1 cellular context compared by ENCODE assay signal in the genomic region with DNA sequence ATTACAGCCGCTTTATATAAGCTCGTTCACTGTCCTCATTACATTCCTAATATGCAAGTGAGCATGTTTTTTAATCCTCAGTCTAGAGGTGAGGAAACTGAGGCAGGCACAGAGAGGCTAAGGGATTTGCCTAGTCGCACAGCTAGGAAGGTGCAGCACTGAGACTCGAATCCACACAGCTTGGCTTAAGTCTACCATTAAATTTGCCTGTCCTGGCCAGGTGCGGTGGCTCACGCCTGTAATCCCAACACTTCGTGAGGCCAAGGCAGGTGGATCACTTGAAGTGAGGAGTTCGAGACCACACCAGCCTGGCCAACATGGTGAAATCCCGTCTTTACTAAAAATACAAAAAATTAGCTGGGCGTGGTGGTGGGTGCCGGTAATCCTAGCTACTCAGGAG.
TF ChIP-seq lines count a peak whose summit lies in the region.

No MANE protein-coding gene starts in this region.

TF ChIP-seq in WTC11, 78 proteins besides CTCF, POLR2A, EP300 and RAD21:
- TF ChIP-seq ZNF219 (CRISPR knock-in tag; IDR thresholded peaks at IDR 0.05; ENCODE audit: borderline replicate concordance) (no peak), CBFB (CRISPR knock-in tag; IDR thresholded peaks at IDR 0.05; ENCODE audit: low read depth) (no peak), HMGA2 (CRISPR knock-in tag; IDR thresholded peaks at IDR 0.05) (no peak), ATF2 (CRISPR knock-in tag; IDR thresholded peaks at IDR 0.05; ENCODE audit: borderline replicate concordance, low read depth) (no peak), ZNF512 (CRISPR knock-in tag; IDR thresholded peaks at IDR 0.05; ENCODE audit: borderline replicate concordance) (no peak), NFYB (CRISPR knock-in tag; conservative IDR thresholded peaks at IDR 0.05; ENCODE audit: low read depth) (no peak), KAT7 (CRISPR knock-in tag; IDR thresholded peaks at IDR 0.05; ENCODE audit: borderline replicate concordance) (no peak), ESRRA (CRISPR knock-in tag; IDR thresholded peaks at IDR 0.05; ENCODE audit: borderline replicate concordance) (no peak)
- TF ChIP-seq, protein P1, sequence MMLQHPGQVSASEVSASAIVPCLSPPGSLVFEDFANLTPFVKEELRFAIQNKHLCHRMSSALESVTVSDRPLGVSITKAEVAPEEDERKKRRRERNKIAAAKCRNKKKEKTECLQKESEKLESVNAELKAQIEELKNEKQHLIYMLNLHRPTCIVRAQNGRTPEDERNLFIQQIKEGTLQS (CRISPR knock-in tag; conservative IDR thresholded peaks at IDR 0.05): no peak
- TF ChIP-seq, protein P2, sequence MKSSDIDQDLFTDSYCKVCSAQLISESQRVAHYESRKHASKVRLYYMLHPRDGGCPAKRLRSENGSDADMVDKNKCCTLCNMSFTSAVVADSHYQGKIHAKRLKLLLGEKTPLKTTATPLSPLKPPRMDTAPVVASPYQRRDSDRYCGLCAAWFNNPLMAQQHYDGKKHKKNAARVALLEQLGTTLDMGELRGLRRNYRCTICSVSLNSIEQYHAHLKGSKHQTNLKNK (CRISPR knock-in tag; IDR thresholded peaks at IDR 0.05): no peak
- TF ChIP-seq, protein P3, sequence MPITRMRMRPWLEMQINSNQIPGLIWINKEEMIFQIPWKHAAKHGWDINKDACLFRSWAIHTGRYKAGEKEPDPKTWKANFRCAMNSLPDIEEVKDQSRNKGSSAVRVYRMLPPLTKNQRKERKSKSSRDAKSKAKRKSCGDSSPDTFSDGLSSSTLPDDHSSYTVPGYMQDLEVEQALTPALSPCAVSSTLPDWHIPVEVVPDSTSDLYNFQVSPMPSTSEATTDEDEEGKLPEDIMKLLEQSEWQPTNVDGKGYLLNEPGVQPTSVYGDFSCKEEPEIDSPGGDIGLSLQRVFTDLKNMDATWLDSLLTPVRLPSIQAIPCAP (CRISPR knock-in tag; IDR thresholded peaks at IDR 0.05): no peak
